Comparison of ENCODE assay signal across 18 cellular contexts in genomic region chr17:64387145-64387473, GRCh38. TPM values are rescaled to one million over a fixed set of nuclear protein-coding genes. Genes with fewer than 3 reads are reported as not detected.
A peak's percentile ranks its signal among the peaks of the same experiment; 100 is the strongest.
DNase-seq lines count a peak whose midpoint lies in the region; ATAC-seq and TF ChIP-seq lines count a peak whose summit lies in the region.
"Had no signal": no experiment of that assay in that cellular context is flagged by ENCODE, and none has a peak within 500 bp of the region (broad histone marks: within the 10 kb centered on the region; RNA-seq: fewer than 3 reads in every experiment).

No MANE protein-coding gene starts in this region.

- H3K18ac ChIP-seq in neuronal stem cell (ENCODE audit: low read length), result no peak overlapping the region

- H3K36me3 Mint-ChIP-seq in dendritic cell treated with granulocyte-macrophage colony-stimulating factor and Interleukin-4, amounts not matched to agents 40 ng/mL and 50 ng/mL, for 4 days (ENCODE audit: low read depth), result peaks cover 68% of the 10 kb centered on the region

- peaks cover 0 to 24% (median 2%) of the 10 kb centered on the region in 9 donors for H3K36me3 ChIP-seq in heart left ventricle
- H3K36me3 ChIP-seq in neuronal stem cell (replicated peaks in 1 of 2; ENCODE audit: control insufficient read depth in 2 of 2, insufficient read depth in 2 of 2, low read length in 2 of 2), result no peaks in the 10 kb centered on the region
- peaks cover 0 to 25% (median 2%) of the 10 kb centered on the region in 4 donors for H3K36me3 ChIP-seq in upper lobe of left lung
- H3K36me3 ChIP-seq: Peyer's patch, right lobe of liver had no signal

- H3K27ac Mint-ChIP-seq in dendritic cell treated with granulocyte-macrophage colony-stimulating factor and Interleukin-4, amounts not matched to agents 40 ng/mL and 50 ng/mL, for 4 days, result peak overlapping the region; percentile 33

- no peak overlapping the region for H3K23ac ChIP-seq in neuronal stem cell (ENCODE audit: low read depth, low read length, poor library complexity)

- TF ChIP-seq EP300 in upper lobe of left lung (IDR thresholded peaks at IDR 0.05), result no peak

- H3K4me3 ChIP-seq in heart left ventricle (peak overlapping the region in 11 of 12 donors; percentile 24 to 63 (median 54)), neuronal stem cell (ENCODE audit: low read length in 2 of 2) (no peak overlapping the region), upper lobe of left lung (peak overlapping the region in 3 of 4 donors; percentile 36 to 60 (median 49))
- H3K4me3 ChIP-seq: right lobe of liver had no signal

- peaks cover 75% of the 10 kb centered on the region for H3K4me1 Mint-ChIP-seq in dendritic cell treated with granulocyte-macrophage colony-stimulating factor and Interleukin-4, amounts not matched to agents 40 ng/mL and 50 ng/mL, for 4 days (ENCODE audit: low read depth)

- intact Hi-C loops in heart left ventricle (cut with DNase I) (loop anchor here in 2 of 10 donors (2.0 to 5.0 kb wide), 2 partner anchors 60 kb away; no protein-coding TSS in a partner anchor), left cardiac atrium (cut with DNase I) (no loop called here)
- intact Hi-C loops in dendritic cell treated with granulocyte-macrophage colony-stimulating factor and Interleukin-4, amounts not matched to agents 40 ng/mL and 50 ng/mL, for 4 days (cut with micrococcal nuclease), result no loop called here

- no peak for TF ChIP-seq POLR2A in heart left ventricle (IDR thresholded peaks at IDR 0.05)
- no peak for TF ChIP-seq POLR2A in upper lobe of left lung (IDR thresholded peaks at IDR 0.05)

- H3K9me3 ChIP-seq in heart left ventricle, result no peaks in the 10 kb centered on the region
- no peaks in the 10 kb centered on the region for H3K9me3 ChIP-seq in neuronal stem cell (replicated peaks in 1 of 2; ENCODE audit: control insufficient read depth in 2 of 2, insufficient read depth in 1 of 2, low read depth in 1 of 2, low read length in 2 of 2)
- no peaks in the 10 kb centered on the region for H3K9me3 ChIP-seq in upper lobe of left lung
- H3K9me3 ChIP-seq: Peyer's patch, right lobe of liver had no signal

- WGBS in heart left ventricle, 4 donors, result 61 to 70% (median 70%) methylated on average over 9 of the region's 9 CpGs
- WGBS in neuronal stem cell (ENCODE audit: extremely low coverage in 2 of 2, insufficient read length in 2 of 2, insufficient replicate concordance in 1 of 2), 2 donors, result no CpG with 5 or more reads among the region's 9 CpGs
- WGBS in upper lobe of left lung, 2 donors, result 57 to 58% methylated on average over 9 of the region's 9 CpGs

- no peak overlapping the region for H2AK5ac ChIP-seq in neuronal stem cell (ENCODE audit: low read depth, low read length)

- no peak overlapping the region for H2BK15ac ChIP-seq in neuronal stem cell (ENCODE audit: low read length)

- no peak overlapping the region for H3K4me3 Mint-ChIP-seq in dendritic cell treated with granulocyte-macrophage colony-stimulating factor and Interleukin-4, amounts not matched to agents 40 ng/mL and 50 ng/mL, for 4 days

- H3K9ac ChIP-seq in neuronal stem cell (ENCODE audit: low read depth, low read length, poor library complexity), result no peak overlapping the region
- H3K9ac ChIP-seq: KMS-11 had no signal

- H3K27me3 ChIP-seq in heart left ventricle, result no peaks in the 10 kb centered on the region
- peaks cover 0 to 5% (median 0%) of the 10 kb centered on the region in 3 experiments for H3K27me3 ChIP-seq in neuronal stem cell (ENCODE audit: control insufficient read depth in 3 of 3, insufficient read depth in 3 of 3, low read depth in 1 of 3, low read length in 3 of 3)
- H3K27me3 ChIP-seq in upper lobe of left lung, result no peaks in the 10 kb centered on the region
- H3K27me3 ChIP-seq: Peyer's patch, right lobe of liver had no signal

- H2BK5ac ChIP-seq in neuronal stem cell (ENCODE audit: low read length), result peak overlapping the region; percentile 43

- H4K91ac ChIP-seq in neuronal stem cell (ENCODE audit: low read depth, low read length, poor library complexity), result no peak overlapping the region

- no peaks in the 10 kb centered on the region for H3K79me1 ChIP-seq in neuronal stem cell (ENCODE audit: low read depth, low read length)

- no peak overlapping the region for H3K4ac ChIP-seq in neuronal stem cell (ENCODE audit: low read length)

- no peak for TF ChIP-seq CTCF in heart left ventricle (IDR thresholded peaks at IDR 0.05)
- TF ChIP-seq CTCF in upper lobe of left lung (IDR thresholded peaks at IDR 0.05), result no peak

- no peak overlapping the region for H4K8ac ChIP-seq in neuronal stem cell (ENCODE audit: low read depth, low read length)

- no peak for ATAC-seq in heart left ventricle
- no peak for ATAC-seq in left cardiac atrium
- no peak for ATAC-seq in upper lobe of left lung (ENCODE audit: low FRiP score in 2 of 2)
- ATAC-seq: activated T-cell treated with anti-CD3 and anti-CD28 coated beads, Interleukin-2, amount 50 U/mL, for 4 hours had no signal

- no peak overlapping the region for H2BK120ac ChIP-seq in neuronal stem cell (ENCODE audit: low read depth, low read length)

- no peak overlapping the region for H2BK12ac ChIP-seq in neuronal stem cell (ENCODE audit: low read length)

- no peak overlapping the region for H2AFZ ChIP-seq in neuronal stem cell (ENCODE audit: low read length)

- H3K4me2 ChIP-seq in neuronal stem cell (ENCODE audit: insufficient read depth, low read length, poor library complexity, severe bottlenecking), result no peak overlapping the region
- H3K4me2 ChIP-seq: KMS-11 had no signal

- no peak for DNase-seq in heart left ventricle
- DNase-seq in left cardiac atrium, result no peak
- no peak for DNase-seq in neuronal stem cell (ENCODE audit: low spot score)
- DNase-seq in upper lobe of left lung, result no peak
- DNase-seq in midbrain (lab: John Stamatoyannopoulos, UW), result no peak
- DNase-seq in NCI-H2107 (lab: John Stamatoyannopoulos, UW), result no peak
- DNase-seq in mucosa of gallbladder (ENCODE audit: low spot score), result no peak
- DNase-seq: activated CD4-positive, alpha-beta T cell treated with anti-CD3 and anti-CD28 coated beads for 1 hour; activated T-cell treated with anti-CD3 and anti-CD28 coated beads, Interleukin-2, amount 50 U/mL, for 4 hours; effector memory CD4-positive, alpha-beta T cell; foreskin melanocyte; NCI-H1436 treated with DMSO at 0.1 percent for 48 hours; NCI-H446 treated with DMSO at 0.1 percent for 48 hours; substantia nigra had no signal

- no peaks in the 10 kb centered on the region for H3K27me3 Mint-ChIP-seq in dendritic cell treated with granulocyte-macrophage colony-stimulating factor and Interleukin-4, amounts not matched to agents 40 ng/mL and 50 ng/mL, for 4 days

- no peaks in the 10 kb centered on the region for H3K9me3 Mint-ChIP-seq in dendritic cell treated with granulocyte-macrophage colony-stimulating factor and Interleukin-4, amounts not matched to agents 40 ng/mL and 50 ng/mL, for 4 days
- H3K9me3 Mint-ChIP-seq: activated T-cell treated with anti-CD3 and anti-CD28 coated beads, Interleukin-2, amount 50 U/mL, for 4 hours had no signal

- H3K4me1 ChIP-seq in heart left ventricle (peaks cover 0 to 94% (median 35%) of the 10 kb centered on the region in 12 donors), neuronal stem cell (ENCODE audit: control insufficient read depth in 2 of 2, insufficient read depth in 1 of 2, low read depth in 1 of 2, low read length in 2 of 2) (peaks cover 0 to 2% of the 10 kb centered on the region in 2 donors), upper lobe of left lung (peaks cover 5 to 51% (median 34%) of the 10 kb centered on the region in 4 donors)
- H3K4me1 ChIP-seq: right lobe of liver had no signal

- peak overlapping the region; percentile 72 to 95 (median 86) for H3K27ac ChIP-seq in heart left ventricle
- H3K27ac ChIP-seq in neuronal stem cell (replicated peaks; ENCODE audit: low read length), result no peak overlapping the region
- H3K27ac ChIP-seq in upper lobe of left lung, result peak overlapping the region; percentile 84 to 95 (median 94)
- H3K27ac ChIP-seq: KMS-11 had no signal

- no peak overlapping the region for H3K14ac ChIP-seq in neuronal stem cell (ENCODE audit: low read length)

RNA-seq across cellular contexts. Expression of gene PECAM1, which starts 3.6 kb away (rescaled TPM):
- 100 to 1,000 TPM in 6 of 9 donors, 10 to 100 TPM in 3; 66.2 to 259 (median 117) TPM for total RNA-seq in heart left ventricle
- 10 to 100 TPM; 26.1 to 74.2 TPM for polyA plus RNA-seq in heart left ventricle
- 100 to 1,000 TPM; 147 to 297 TPM for total RNA-seq in left cardiac atrium
- polyA plus RNA-seq in neuronal stem cell (2013, experiment 1 of 2), result 0.03 TPM
- 0.03 TPM for polyA plus RNA-seq in neuronal stem cell (2013, experiment 2 of 2)
- total RNA-seq in upper lobe of left lung, result 100 to 1,000 TPM; 142 to 635 (median 351) TPM
- 113 TPM for total RNA-seq in mucosa of gallbladder

Comparison
In these comparisons a context has a peak if more than half of its experiments do, and no peak if none do; other contexts are left out.
1. H3K4me3 ChIP-seq: peak in heart left ventricle (11 of 12) and upper lobe of left lung (3 of 4); none in neuronal stem cell (0 of 2).